8 cellular contexts compared by ENCODE assay signal in the genomic region with DNA sequence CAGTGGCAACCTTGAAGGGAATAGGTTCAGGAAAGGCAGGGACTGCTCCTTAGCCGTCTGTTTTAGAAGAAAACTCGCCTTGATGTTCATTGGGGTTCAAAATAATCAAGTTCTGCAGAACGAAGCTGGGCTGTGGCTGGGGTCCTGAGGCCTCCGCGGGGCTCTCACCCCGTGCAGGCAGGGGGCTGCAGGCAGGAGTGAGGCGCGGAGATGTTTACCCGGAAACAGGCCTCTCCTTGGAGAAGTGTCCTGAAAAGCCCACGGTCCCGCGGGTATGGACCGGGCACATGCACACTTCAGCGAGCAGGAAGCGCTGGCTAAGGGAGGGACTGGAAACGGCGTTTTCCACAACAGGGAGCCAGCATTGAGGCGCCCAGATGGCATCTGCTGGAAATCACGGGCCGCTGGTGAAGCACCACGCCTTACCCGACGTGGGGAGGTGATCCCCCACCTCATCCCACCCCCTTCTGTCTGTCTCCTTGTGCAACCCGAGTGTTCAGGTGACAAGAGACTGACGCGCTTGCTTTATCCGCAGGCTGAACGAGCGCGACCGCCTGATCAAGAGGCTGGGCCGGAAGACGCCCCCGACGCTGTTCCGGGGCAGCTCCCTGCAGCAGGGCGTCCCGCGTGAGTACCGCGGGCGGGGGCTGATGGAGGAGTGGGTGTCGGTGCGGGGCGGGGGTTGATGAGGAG. TPM values are rescaled to one million over a fixed set of nuclear protein-coding genes. Genes with fewer than 3 reads are reported as not detected.
A peak's percentile ranks its signal among the peaks of the same experiment; 100 is the strongest.
DNase-seq lines count a peak whose midpoint lies in the region; ATAC-seq and TF ChIP-seq lines count a peak whose summit lies in the region.

No MANE protein-coding gene starts in this region.

- H3K4me1 Mint-ChIP-seq in chondrocyte (ENCODE audit: low read depth), result peaks cover 47% of the 10 kb centered on the region

- no peaks in the 10 kb centered on the region for H3K36me3 ChIP-seq in esophagus squamous epithelium

- WGBS in esophagus squamous epithelium, 2 donors, result 49 to 60% methylated on average over 9 to 13 of the region's 45 CpGs

- H3K4me1 ChIP-seq in esophagus squamous epithelium, result peaks cover 0 to 27% (median 3%) of the 10 kb centered on the region in 3 donors

- H3K27me3 ChIP-seq in esophagus squamous epithelium, result peaks cover 0 to 31% (median 0%) of the 10 kb centered on the region in 4 donors

- TF ChIP-seq CTCF in esophagus squamous epithelium (IDR thresholded peaks at IDR 0.05) (no peak), chondrocyte (IDR thresholded peaks at IDR 0.05) (no peak)

- no peaks in the 10 kb centered on the region for H3K9me3 ChIP-seq in esophagus squamous epithelium

- H3K4me3 ChIP-seq in esophagus squamous epithelium, result peak overlapping the region in 3 of 4 donors; percentile 27 to 55 (median 39)

- H3K27me3 Mint-ChIP-seq in chondrocyte (ENCODE audit: low read depth), result no peaks in the 10 kb centered on the region

- no peak overlapping the region for H3K4me3 Mint-ChIP-seq in chondrocyte (ENCODE audit: unreplicated experiment)

- H3K36me3 Mint-ChIP-seq in chondrocyte (ENCODE audit: low read depth), result no peaks in the 10 kb centered on the region

- no peak overlapping the region for H3K27ac ChIP-seq in esophagus squamous epithelium

- H3K27ac Mint-ChIP-seq in chondrocyte (ENCODE audit: unreplicated experiment), result no peak overlapping the region

- intact Hi-C loops in esophagus squamous epithelium (cut with DNase I), result no loop called here

- ATAC-seq in GM21390 (IDR thresholded peaks at IDR 0.05; ENCODE audit: unreplicated experiment), result no peak

- DNase-seq in CD1c-positive myeloid dendritic cell (ENCODE audit: extremely low spot score) (peak; percentile 5), esophagus squamous epithelium (lab: John Stamatoyannopoulos, UW) (no peak), NCI-H526 (lab: John Stamatoyannopoulos, UW) (no peak), OCI-M2 (lab: John Stamatoyannopoulos, UW; ENCODE audit: unreplicated experiment) (no peak), chondrocyte (ENCODE audit: low spot score) (no peak)
- peak in 2 of 3 experiments; percentile 17 to 30 for DNase-seq in activated CD8-positive, alpha-beta memory T cell treated with anti-CD3 and anti-CD28 coated beads for 48 hours (ENCODE audit: low read depth in 2 of 3, low spot score in 2 of 3)
- DNase-seq in stimulated activated CD4-positive, alpha-beta T cell treated with anti-CD3 and anti-CD28 coated beads, Interleukin-1b, Interleukin-23, amount 100 ng/mL, for 24 hours (ENCODE audit: low read depth in 4 of 4, low spot score in 1 of 4), result peak; percentile 13 to 30 (median 18)

- peaks cover 5% of the 10 kb centered on the region for H3K9me3 Mint-ChIP-seq in chondrocyte (ENCODE audit: low read depth)

- TF ChIP-seq POLR2A in esophagus squamous epithelium (IDR thresholded peaks at IDR 0.05), result no peak

RNA-seq across cellular contexts. Expression of gene SHISA2, which starts 39.7 kb away (rescaled TPM):
- total RNA-seq in esophagus squamous epithelium (under 1 TPM in 2 of 4 donors, not detected in 2; 0.23 to 0.38 TPM), chondrocyte (59.5 to 115 TPM (median 113 TPM) in 3 replicates)

Comparison
In these comparisons a context has a peak if more than half of its experiments do, and no peak if none do; other contexts are left out.
1. DNase-seq: peak in CD1c-positive myeloid dendritic cell (single experiment), activated CD8-positive, alpha-beta memory T cell treated with anti-CD3 and anti-CD28 coated beads for 48 hours (2 of 3) and stimulated activated CD4-positive, alpha-beta T cell treated with anti-CD3 and anti-CD28 coated beads, Interleukin-1b, Interleukin-23, amount 100 ng/mL, for 24 hours (4 of 4); none in esophagus squamous epithelium (single experiment), NCI-H526 (0 of 2), OCI-M2 (single experiment) and chondrocyte (single experiment).
2. RNA of gene SHISA2, which starts 39.7 kb away (total RNA-seq): 59.5 to 115 TPM in chondrocyte; 0.23 to 0.38 TPM in esophagus squamous epithelium; every median in the first group is over 10 times any median in the second.